Comparison of ENCODE assay signal across 32 cellular contexts in genomic region chr20:59333928-59334327, GRCh38. TPM values are rescaled to one million over a fixed set of nuclear protein-coding genes. Genes with fewer than 3 reads are reported as not detected.
"Had no signal": no experiment of that assay in that cellular context is flagged by ENCODE, and none has a peak within 500 bp of the region (broad histone marks: within the 10 kb centered on the region; RNA-seq: fewer than 3 reads in every experiment).

No MANE protein-coding gene starts in this region.

- H3K9me3 ChIP-seq: gastroesophageal sphincter, pancreas, psoas muscle, uterus had no signal

- H3K36me3 Mint-ChIP-seq: activated naive CD4-positive, alpha-beta T cell treated with anti-CD3 and anti-CD28 coated beads, Interleukin-2, amount 50 U/mL, for 72 hours; naive thymus-derived CD8-positive, alpha-beta T cell had no signal

- H3K27ac Mint-ChIP-seq: activated naive CD4-positive, alpha-beta T cell treated with anti-CD3 and anti-CD28 coated beads, Interleukin-2, amount 50 U/mL, for 72 hours; activated T-cell treated with anti-CD3 and anti-CD28 coated beads, Interleukin-2, amount 50 U/mL, for 72 hours had no signal

- H3K4me3 ChIP-seq: gastroesophageal sphincter, pancreas, psoas muscle, uterus had no signal

- H3K36me3 ChIP-seq: gastroesophageal sphincter, pancreas, uterus had no signal

- H3K9me3 Mint-ChIP-seq: activated naive CD4-positive, alpha-beta T cell treated with anti-CD3 and anti-CD28 coated beads, Interleukin-2, amount 50 U/mL, for 72 hours; activated T-cell treated with anti-CD3 and anti-CD28 coated beads, Interleukin-2, amount 50 U/mL, for 72 hours; central memory CD8-positive, alpha-beta T cell; naive thymus-derived CD8-positive, alpha-beta T cell; neural crest cell had no signal

- DNase-seq: activated CD4-positive, alpha-beta T cell treated with anti-CD3 and anti-CD28 coated beads for 4 hours; activated CD4-positive, alpha-beta T cell treated with anti-CD3 and anti-CD28 coated beads, Interleukin-2, amount 50 U/mL, for 4 hours; activated naive CD4-positive, alpha-beta T cell; activated T-cell treated with anti-CD3 and anti-CD28 coated beads for 4 hours; activated T-cell treated with anti-CD3 and anti-CD28 coated beads, Interleukin-2, amount 50 U/mL, for 72 hours; anterior cingulate cortex; effector memory CD4-positive, alpha-beta T cell; erythroblast; head of caudate nucleus; hippocampal formation; left cardiac atrium; mammary epithelial cell; naive thymus-derived CD8-positive, alpha-beta T cell; nucleus accumbens; pancreas; psoas muscle; stimulated activated CD4-positive, alpha-beta T cell treated with anti-CD3 and anti-CD28 coated beads, Interleukin-15, amount 100 ng/mL, for 24 hours; stimulated activated CD4-positive, alpha-beta T cell treated with anti-CD3 and anti-CD28 coated beads, Interleukin-2, amount 100 ng/mL, for 24 hours; stimulated activated naive CD4-positive, alpha-beta T cell; trophoblast cell; uterus had no signal

- H3K4me1 Mint-ChIP-seq: central memory CD8-positive, alpha-beta T cell; neural crest cell had no signal

- H3K27me3 ChIP-seq: pancreas, uterus had no signal

- H3K4me1 ChIP-seq: gastroesophageal sphincter, pancreas, psoas muscle, uterus had no signal

- H3K27ac ChIP-seq: gastroesophageal sphincter, pancreas, psoas muscle, uterus, VCaP had no signal

- FAIRE-seq: bronchial epithelial cell, colon, keratinocyte, pancreas, TTC549 had no signal

- H3K4me3 Mint-ChIP-seq: activated T-cell treated with anti-CD3 and anti-CD28 coated beads, Interleukin-2, amount 50 U/mL, for 72 hours; central memory CD8-positive, alpha-beta T cell; naive thymus-derived CD8-positive, alpha-beta T cell; neural crest cell had no signal

RNA-seq across cellular contexts. Expression of gene EDN3, which starts 33.5 kb away (rescaled TPM):
- total RNA-seq: activated T-cell treated with anti-CD3 and anti-CD28 coated beads, Interleukin-2, amount 50 U/mL, for 72 hours; bronchial epithelial cell; dermis microvascular lymphatic vessel endothelial cell; left cardiac atrium; naive thymus-derived CD8-positive, alpha-beta T cell had no signal
- polyA plus RNA-seq: keratinocyte; liver; mammary epithelial cell; naive thymus-derived CD8-positive, alpha-beta T cell had no signal
